3 cellular contexts compared by ENCODE assay signal in the genomic region with DNA sequence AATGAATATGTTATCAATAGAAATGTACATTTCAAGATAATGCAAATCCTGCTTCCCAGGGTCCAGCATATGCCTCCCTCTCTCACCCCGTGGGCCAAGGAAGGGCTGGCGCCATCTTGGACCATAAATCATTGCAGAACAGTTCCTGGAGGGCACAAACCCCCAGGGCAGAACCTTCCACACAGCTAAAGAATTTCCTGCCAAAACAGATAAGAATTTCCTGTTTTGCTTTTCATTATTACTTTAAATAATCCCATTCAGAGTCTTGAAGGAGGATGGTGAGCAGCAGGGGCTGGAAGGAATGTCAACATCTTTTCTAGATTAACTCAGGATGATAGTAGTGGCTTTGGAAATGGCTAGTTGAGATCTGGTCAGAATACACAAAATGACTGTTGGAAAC.
TF ChIP-seq lines count a peak whose summit lies in the region.

No MANE protein-coding gene starts in this region.

TF ChIP-seq in liver, 16 proteins besides CTCF, POLR2A, EP300 and RAD21:
- peak; percentile 25 for TF ChIP-seq YY1 (IDR thresholded peaks at IDR 0.05)
- TF ChIP-seq FOXA1 (IDR thresholded peaks at IDR 0.05) = no peak
- peak; percentile 43 for TF ChIP-seq NR2F2 (IDR thresholded peaks at IDR 0.05)
TF ChIP-seq in liver: peak in this region for 2.

TF ChIP-seq in HepG2, 621 proteins besides CTCF, POLR2A, EP300 and RAD21:
- TF ChIP-seq, protein P1, sequence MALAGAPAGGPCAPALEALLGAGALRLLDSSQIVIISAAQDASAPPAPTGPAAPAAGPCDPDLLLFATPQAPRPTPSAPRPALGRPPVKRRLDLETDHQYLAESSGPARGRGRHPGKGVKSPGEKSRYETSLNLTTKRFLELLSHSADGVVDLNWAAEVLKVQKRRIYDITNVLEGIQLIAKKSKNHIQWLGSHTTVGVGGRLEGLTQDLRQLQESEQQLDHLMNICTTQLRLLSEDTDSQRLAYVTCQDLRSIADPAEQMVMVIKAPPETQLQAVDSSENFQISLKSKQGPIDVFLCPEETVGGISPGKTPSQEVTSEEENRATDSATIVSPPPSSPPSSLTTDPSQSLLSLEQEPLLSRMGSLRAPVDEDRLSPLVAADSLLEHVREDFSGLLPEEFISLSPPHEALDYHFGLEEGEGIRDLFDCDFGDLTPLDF (CRISPR knock-in tag; IDR thresholded peaks at IDR 0.05) = no peak
- TF ChIP-seq TOPORS (CRISPR knock-in tag; IDR thresholded peaks at IDR 0.05) (no peak), ZBTB38 (CRISPR knock-in tag; IDR thresholded peaks at IDR 0.05) (no peak), SSRP1 (CRISPR knock-in tag; IDR thresholded peaks at IDR 0.05) (no peak), MTA1 (CRISPR knock-in tag; IDR thresholded peaks at IDR 0.05; ENCODE audit: borderline replicate concordance) (no peak), ZSCAN22 (CRISPR knock-in tag; IDR thresholded peaks at IDR 0.05) (no peak), ZBTB7B (CRISPR knock-in tag; IDR thresholded peaks at IDR 0.05) (no peak), JARID2 (CRISPR knock-in tag; IDR thresholded peaks at IDR 0.05; ENCODE audit: insufficient replicate concordance) (no peak), ZNF33B (CRISPR knock-in tag; IDR thresholded peaks at IDR 0.05) (no peak)
- TF ChIP-seq, protein P2, sequence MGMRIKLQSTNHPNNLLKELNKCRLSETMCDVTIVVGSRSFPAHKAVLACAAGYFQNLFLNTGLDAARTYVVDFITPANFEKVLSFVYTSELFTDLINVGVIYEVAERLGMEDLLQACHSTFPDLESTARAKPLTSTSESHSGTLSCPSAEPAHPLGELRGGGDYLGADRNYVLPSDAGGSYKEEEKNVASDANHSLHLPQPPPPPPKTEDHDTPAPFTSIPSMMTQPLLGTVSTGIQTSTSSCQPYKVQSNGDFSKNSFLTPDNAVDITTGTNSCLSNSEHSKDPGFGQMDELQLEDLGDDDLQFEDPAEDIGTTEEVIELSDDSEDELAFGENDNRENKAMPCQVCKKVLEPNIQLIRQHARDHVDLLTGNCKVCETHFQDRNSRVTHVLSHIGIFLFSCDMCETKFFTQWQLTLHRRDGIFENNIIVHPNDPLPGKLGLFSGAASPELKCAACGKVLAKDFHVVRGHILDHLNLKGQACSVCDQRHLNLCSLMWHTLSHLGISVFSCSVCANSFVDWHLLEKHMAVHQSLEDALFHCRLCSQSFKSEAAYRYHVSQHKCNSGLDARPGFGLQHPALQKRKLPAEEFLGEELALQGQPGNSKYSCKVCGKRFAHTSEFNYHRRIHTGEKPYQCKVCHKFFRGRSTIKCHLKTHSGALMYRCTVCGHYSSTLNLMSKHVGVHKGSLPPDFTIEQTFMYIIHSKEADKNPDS (CRISPR knock-in tag; IDR thresholded peaks at IDR 0.05) = no peak
- TF ChIP-seq, protein P3, sequence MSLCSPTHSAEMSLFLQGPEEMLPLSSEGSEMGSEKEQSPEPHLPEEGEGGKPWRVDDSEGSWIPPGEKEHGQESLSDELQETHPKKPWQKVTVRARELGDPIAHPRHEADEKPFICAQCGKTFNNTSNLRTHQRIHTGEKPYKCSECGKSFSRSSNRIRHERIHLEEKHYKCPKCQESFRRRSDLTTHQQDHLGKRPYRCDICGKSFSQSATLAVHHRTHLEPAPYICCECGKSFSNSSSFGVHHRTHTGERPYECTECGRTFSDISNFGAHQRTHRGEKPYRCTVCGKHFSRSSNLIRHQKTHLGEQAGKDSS (CRISPR knock-in tag; IDR thresholded peaks at IDR 0.05; ENCODE audit: borderline replicate concordance, low read depth) = no peak

TF ChIP-seq in SK-N-SH, 30 proteins besides CTCF, POLR2A, EP300 and RAD21:
- TF ChIP-seq GATA2 (CRISPR knock-in tag; IDR thresholded peaks at IDR 0.05) = no peak
- TF ChIP-seq POLR2AphosphoS5 (IDR thresholded peaks at IDR 0.05; ENCODE audit: low read depth, low read length) = peak; percentile 48; the same call in 1 of the 2 replicates
- peak; percentile 75 for TF ChIP-seq MEF2A (IDR thresholded peaks at IDR 0.05; ENCODE audit: borderline replicate concordance, low read depth)
- peak; percentile 76; the same call in 1 of the 2 replicates for TF ChIP-seq RXRA (IDR thresholded peaks at IDR 0.05; ENCODE audit: borderline replicate concordance, low read depth)
- TF ChIP-seq NFIC (IDR thresholded peaks at IDR 0.05; ENCODE audit: borderline replicate concordance) = peak; percentile 67; the same call in 1 of the 2 replicates
- TF ChIP-seq FOXM1 (IDR thresholded peaks at IDR 0.05; ENCODE audit: low read depth) = 0 out of 2 replicates have a peak, but pooled peaks have one; percentile 36
- TF ChIP-seq, protein P4, sequence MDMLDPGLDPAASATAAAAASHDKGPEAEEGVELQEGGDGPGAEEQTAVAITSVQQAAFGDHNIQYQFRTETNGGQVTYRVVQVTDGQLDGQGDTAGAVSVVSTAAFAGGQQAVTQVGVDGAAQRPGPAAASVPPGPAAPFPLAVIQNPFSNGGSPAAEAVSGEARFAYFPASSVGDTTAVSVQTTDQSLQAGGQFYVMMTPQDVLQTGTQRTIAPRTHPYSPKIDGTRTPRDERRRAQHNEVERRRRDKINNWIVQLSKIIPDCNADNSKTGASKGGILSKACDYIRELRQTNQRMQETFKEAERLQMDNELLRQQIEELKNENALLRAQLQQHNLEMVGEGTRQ (IDR thresholded peaks at IDR 0.05; ENCODE audit: borderline replicate concordance, low read depth, low read length) = no peak
- peak; percentile 49; the same call in 1 of the 2 replicates for TF ChIP-seq JUND (IDR thresholded peaks at IDR 0.05)
- TF ChIP-seq FOSL2 (IDR thresholded peaks at IDR 0.05; ENCODE audit: borderline replicate concordance, low read depth) = no peak
- TF ChIP-seq, protein P5, sequence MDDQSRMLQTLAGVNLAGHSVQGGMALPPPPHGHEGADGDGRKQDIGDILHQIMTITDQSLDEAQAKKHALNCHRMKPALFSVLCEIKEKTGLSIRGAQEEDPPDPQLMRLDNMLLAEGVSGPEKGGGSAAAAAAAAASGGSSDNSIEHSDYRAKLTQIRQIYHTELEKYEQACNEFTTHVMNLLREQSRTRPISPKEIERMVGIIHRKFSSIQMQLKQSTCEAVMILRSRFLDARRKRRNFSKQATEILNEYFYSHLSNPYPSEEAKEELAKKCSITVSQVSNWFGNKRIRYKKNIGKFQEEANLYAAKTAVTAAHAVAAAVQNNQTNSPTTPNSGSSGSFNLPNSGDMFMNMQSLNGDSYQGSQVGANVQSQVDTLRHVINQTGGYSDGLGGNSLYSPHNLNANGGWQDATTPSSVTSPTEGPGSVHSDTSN (IDR thresholded peaks at IDR 0.05) = peak; percentile 91
- no peak for TF ChIP-seq TAF1 (IDR thresholded peaks at IDR 0.05; ENCODE audit: borderline replicate concordance, low read depth, low read length)
- TF ChIP-seq, protein P6, sequence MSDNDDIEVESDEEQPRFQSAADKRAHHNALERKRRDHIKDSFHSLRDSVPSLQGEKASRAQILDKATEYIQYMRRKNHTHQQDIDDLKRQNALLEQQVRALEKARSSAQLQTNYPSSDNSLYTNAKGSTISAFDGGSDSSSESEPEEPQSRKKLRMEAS (IDR thresholded peaks at IDR 0.05; ENCODE audit: low read depth) = peak; percentile 50; the same call in 1 of the 2 replicates
- peak; percentile 83; the same call in 1 of the 2 replicates for TF ChIP-seq TEAD4 (IDR thresholded peaks at IDR 0.05; ENCODE audit: borderline replicate concordance, insufficient read depth)
- TF ChIP-seq GABPA (IDR thresholded peaks at IDR 0.05; ENCODE audit: low read depth) = 0 out of 2 replicates have a peak, but pooled peaks have one; percentile 22
- TF ChIP-seq TCF12 (IDR thresholded peaks at IDR 0.05) = peak; percentile 88
- peak; percentile 79 for TF ChIP-seq YY1 (IDR thresholded peaks at IDR 0.05; ENCODE audit: low read depth)
- TF ChIP-seq, protein P7, sequence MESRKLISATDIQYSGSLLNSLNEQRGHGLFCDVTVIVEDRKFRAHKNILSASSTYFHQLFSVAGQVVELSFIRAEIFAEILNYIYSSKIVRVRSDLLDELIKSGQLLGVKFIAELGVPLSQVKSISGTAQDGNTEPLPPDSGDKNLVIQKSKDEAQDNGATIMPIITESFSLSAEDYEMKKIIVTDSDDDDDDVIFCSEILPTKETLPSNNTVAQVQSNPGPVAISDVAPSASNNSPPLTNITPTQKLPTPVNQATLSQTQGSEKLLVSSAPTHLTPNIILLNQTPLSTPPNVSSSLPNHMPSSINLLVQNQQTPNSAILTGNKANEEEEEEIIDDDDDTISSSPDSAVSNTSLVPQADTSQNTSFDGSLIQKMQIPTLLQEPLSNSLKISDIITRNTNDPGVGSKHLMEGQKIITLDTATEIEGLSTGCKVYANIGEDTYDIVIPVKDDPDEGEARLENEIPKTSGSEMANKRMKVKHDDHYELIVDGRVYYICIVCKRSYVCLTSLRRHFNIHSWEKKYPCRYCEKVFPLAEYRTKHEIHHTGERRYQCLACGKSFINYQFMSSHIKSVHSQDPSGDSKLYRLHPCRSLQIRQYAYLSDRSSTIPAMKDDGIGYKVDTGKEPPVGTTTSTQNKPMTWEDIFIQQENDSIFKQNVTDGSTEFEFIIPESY (IDR thresholded peaks at IDR 0.05; ENCODE audit: borderline replicate concordance, low read depth) = 0 out of 2 replicates have a peak, but pooled peaks have one; percentile 37
- TF ChIP-seq, protein P8, sequence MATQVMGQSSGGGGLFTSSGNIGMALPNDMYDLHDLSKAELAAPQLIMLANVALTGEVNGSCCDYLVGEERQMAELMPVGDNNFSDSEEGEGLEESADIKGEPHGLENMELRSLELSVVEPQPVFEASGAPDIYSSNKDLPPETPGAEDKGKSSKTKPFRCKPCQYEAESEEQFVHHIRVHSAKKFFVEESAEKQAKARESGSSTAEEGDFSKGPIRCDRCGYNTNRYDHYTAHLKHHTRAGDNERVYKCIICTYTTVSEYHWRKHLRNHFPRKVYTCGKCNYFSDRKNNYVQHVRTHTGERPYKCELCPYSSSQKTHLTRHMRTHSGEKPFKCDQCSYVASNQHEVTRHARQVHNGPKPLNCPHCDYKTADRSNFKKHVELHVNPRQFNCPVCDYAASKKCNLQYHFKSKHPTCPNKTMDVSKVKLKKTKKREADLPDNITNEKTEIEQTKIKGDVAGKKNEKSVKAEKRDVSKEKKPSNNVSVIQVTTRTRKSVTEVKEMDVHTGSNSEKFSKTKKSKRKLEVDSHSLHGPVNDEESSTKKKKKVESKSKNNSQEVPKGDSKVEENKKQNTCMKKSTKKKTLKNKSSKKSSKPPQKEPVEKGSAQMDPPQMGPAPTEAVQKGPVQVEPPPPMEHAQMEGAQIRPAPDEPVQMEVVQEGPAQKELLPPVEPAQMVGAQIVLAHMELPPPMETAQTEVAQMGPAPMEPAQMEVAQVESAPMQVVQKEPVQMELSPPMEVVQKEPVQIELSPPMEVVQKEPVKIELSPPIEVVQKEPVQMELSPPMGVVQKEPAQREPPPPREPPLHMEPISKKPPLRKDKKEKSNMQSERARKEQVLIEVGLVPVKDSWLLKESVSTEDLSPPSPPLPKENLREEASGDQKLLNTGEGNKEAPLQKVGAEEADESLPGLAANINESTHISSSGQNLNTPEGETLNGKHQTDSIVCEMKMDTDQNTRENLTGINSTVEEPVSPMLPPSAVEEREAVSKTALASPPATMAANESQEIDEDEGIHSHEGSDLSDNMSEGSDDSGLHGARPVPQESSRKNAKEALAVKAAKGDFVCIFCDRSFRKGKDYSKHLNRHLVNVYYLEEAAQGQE (IDR thresholded peaks at IDR 0.05; ENCODE audit: low read depth, low read length) = no peak
